In the genomic region with DNA sequence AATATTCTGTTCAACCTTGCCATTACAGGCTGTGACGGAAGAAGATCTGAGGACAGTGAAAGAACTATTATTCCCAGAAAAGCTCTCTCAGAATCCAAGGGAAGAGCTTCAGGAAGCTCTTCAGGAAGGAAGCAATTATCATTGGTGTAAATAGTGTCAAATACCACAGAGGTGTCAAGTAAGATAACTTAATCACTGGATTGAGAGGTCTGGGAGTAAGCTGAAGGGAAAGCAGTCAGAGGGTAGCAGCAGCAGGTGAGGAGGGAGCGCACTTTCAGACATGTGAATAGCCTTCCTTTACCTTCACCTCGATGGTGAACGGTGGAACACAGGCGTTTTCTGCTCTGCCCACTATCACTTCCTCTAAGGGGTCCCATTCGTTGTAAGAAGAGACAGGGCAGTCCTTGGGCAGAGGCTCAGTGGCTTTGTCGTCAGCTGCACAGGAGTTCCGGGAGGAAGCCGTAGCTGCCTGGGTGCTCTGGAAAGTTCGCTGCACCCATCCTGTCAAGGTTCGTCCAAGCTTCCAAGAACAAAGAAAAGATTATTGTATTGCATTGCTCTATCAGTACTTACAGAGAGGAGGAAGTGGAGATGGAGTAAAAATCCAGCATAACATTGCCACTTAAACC, we compare ENCODE assay signal across 15 cellular contexts. TPM values are rescaled to one million over a fixed set of nuclear protein-coding genes. Genes with fewer than 3 reads are reported as not detected.
DNase-seq lines count a peak whose midpoint lies in the region; ATAC-seq and TF ChIP-seq lines count a peak whose summit lies in the region.
"Had no signal": no experiment of that assay in that cellular context is flagged by ENCODE, and none has a peak within 500 bp of the region (broad histone marks: within the 10 kb centered on the region; RNA-seq: fewer than 3 reads in every experiment).

No MANE protein-coding gene starts in this region.

- DNase-seq in left ventricle myocardium inferior (no peak), Right ventricle myocardium superior (no peak), glutamatergic neuron (no peak), suprapubic skin (ENCODE audit: low spot score in 2 of 2) (no peak), NCI-H345 treated with DMSO at 0.1 percent for 48 hours (lab: John Stamatoyannopoulos, UW; ENCODE audit: unreplicated experiment) (no peak), ureter (ENCODE audit: low spot score) (no peak)
- DNase-seq: activated CD4-positive, alpha-beta T cell treated with anti-CD3 and anti-CD28 coated beads for 36 hours; activated naive CD4-positive, alpha-beta T cell; dermis blood vessel endothelial cell; left cardiac atrium; NCI-H774; thyroid gland had no signal

- 68% methylated on average over 11 of the region's 11 CpGs for WGBS in suprapubic skin

- H3K4me1 Mint-ChIP-seq in glutamatergic neuron (ENCODE audit: low read depth, unreplicated experiment) (peaks cover 39% of the 10 kb centered on the region), nephron (peaks cover 40% of the 10 kb centered on the region)

- intact Hi-C loops in left ventricle myocardium inferior (cut with micrococcal nuclease) (no loop called here), Right ventricle myocardium superior (cut with DNase I) (no loop called here)

- H3K4me3 ChIP-seq in left ventricle myocardium inferior (peak overlapping the region; percentile 80), suprapubic skin (no peak overlapping the region)
- H3K4me3 ChIP-seq: HAP-1 had no signal

- TF ChIP-seq CTCF in left ventricle myocardium inferior (IDR thresholded peaks at IDR 0.05; ENCODE audit: borderline replicate concordance) (no peak), glutamatergic neuron (IDR thresholded peaks at IDR 0.05; ENCODE audit: partially characterized antibody, unreplicated experiment) (no peak), nephron (IDR thresholded peaks at IDR 0.05; ENCODE audit: unreplicated experiment in 3 of 3) (no peak), suprapubic skin (IDR thresholded peaks at IDR 0.05) (no peak)

- H3K36me3 ChIP-seq in left ventricle myocardium inferior (peaks cover 8% of the 10 kb centered on the region), suprapubic skin (no peaks in the 10 kb centered on the region)
- H3K36me3 ChIP-seq: HAP-1, thyroid gland had no signal

- no peaks in the 10 kb centered on the region for H3K27me3 ChIP-seq in left ventricle myocardium inferior (ENCODE audit: low read depth)
- no peaks in the 10 kb centered on the region for H3K27me3 ChIP-seq in suprapubic skin
- H3K27me3 ChIP-seq: thyroid gland had no signal

- H3K4me1 ChIP-seq in left ventricle myocardium inferior (peaks cover 72% of the 10 kb centered on the region), suprapubic skin (peaks cover 29% of the 10 kb centered on the region)

- H3K27ac ChIP-seq in left ventricle myocardium inferior (replicated peaks) (peak overlapping the region; percentile 88), suprapubic skin (no peak overlapping the region)
- H3K27ac ChIP-seq: thyroid gland had no signal

- peak overlapping the region; percentile 35 for H3K27ac Mint-ChIP-seq in glutamatergic neuron (ENCODE audit: unreplicated experiment)
- peak overlapping the region in 2 of 3 experiments; percentile 29 to 63 for H3K27ac Mint-ChIP-seq in nephron
- H3K27ac Mint-ChIP-seq: activated CD4-positive, alpha-beta T cell treated with anti-CD3 and anti-CD28 coated beads for 36 hours had no signal

- no peak for TF ChIP-seq POLR2A in suprapubic skin (IDR thresholded peaks at IDR 0.05)

- TF ChIP-seq EP300 in suprapubic skin (IDR thresholded peaks at IDR 0.05), result no peak

- H3K4me3 Mint-ChIP-seq in glutamatergic neuron (ENCODE audit: unreplicated experiment) (peak overlapping the region; percentile 91), nephron (peak overlapping the region; percentile 87 to 91 (median 89))

- ATAC-seq in Right ventricle myocardium superior (ENCODE audit: poor library complexity) (no peak), HG02870 (IDR thresholded peaks at IDR 0.05; ENCODE audit: unreplicated experiment) (no peak)
- ATAC-seq: activated CD4-positive, alpha-beta T cell treated with anti-CD3 and anti-CD28 coated beads for 36 hours had no signal

- H3K27me3 Mint-ChIP-seq in glutamatergic neuron (ENCODE audit: unreplicated experiment) (peaks cover 19% of the 10 kb centered on the region), nephron (ENCODE audit: low read depth) (peaks cover 60% of the 10 kb centered on the region)

- H3K9me3 ChIP-seq in left ventricle myocardium inferior (replicated peaks) (no peaks in the 10 kb centered on the region), suprapubic skin (no peaks in the 10 kb centered on the region)
- H3K9me3 ChIP-seq: HAP-1, thyroid gland had no signal

- no peaks in the 10 kb centered on the region for H3K36me3 Mint-ChIP-seq in glutamatergic neuron (ENCODE audit: unreplicated experiment)
- no peaks in the 10 kb centered on the region for H3K36me3 Mint-ChIP-seq in nephron (ENCODE audit: low read depth)

- H3K9me3 Mint-ChIP-seq in glutamatergic neuron (ENCODE audit: unreplicated experiment) (peaks cover 11% of the 10 kb centered on the region), nephron (no peaks in the 10 kb centered on the region)

RNA-seq across cellular contexts. Expression of gene GATM, which starts 1.9 kb away (rescaled TPM):
- total RNA-seq in left ventricle myocardium inferior (9.3 TPM), Right ventricle myocardium superior (35.6 TPM), glutamatergic neuron (ENCODE audit: unreplicated experiment) (51.2 TPM), suprapubic skin (100 to 1,000 TPM; 159 to 195 (median 172) TPM), ureter (47.6 TPM)
